In genomic region chr11:77066229-77067023, GRCh38 we compare ENCODE assay signal across 8 cellular contexts. TPM values are rescaled to one million over a fixed set of nuclear protein-coding genes. Genes with fewer than 3 reads are reported as not detected.
A peak's percentile ranks its signal among the peaks of the same experiment; 100 is the strongest.
DNase-seq lines count a peak whose midpoint lies in the region; ATAC-seq and TF ChIP-seq lines count a peak whose summit lies in the region.

CAPN5 (plus strand) TSS chr11:77066971; CDS start chr11:77084887, 17,916 bp downstream.

- no peaks in the 10 kb centered on the region for H3K9me2 ChIP-seq in MM.1S (replicated peaks; ENCODE audit: insufficient read depth, low read length)

- H4K20me1 ChIP-seq in MM.1S (ENCODE audit: insufficient read depth, low read length) = no peaks in the 10 kb centered on the region

- no peaks in the 10 kb centered on the region for H3K9me3 Mint-ChIP-seq in activated naive CD4-positive, alpha-beta T cell treated with anti-CD3 and anti-CD28 coated beads, Interleukin-2, amount 50 U/mL, for 24 hours
- H3K9me3 Mint-ChIP-seq in glutamatergic neuron (ENCODE audit: unreplicated experiment) (peaks cover 10% of the 10 kb centered on the region), osteocyte (ENCODE audit: unreplicated experiment) (no peaks in the 10 kb centered on the region)

- no peaks in the 10 kb centered on the region for H3K9me3 ChIP-seq in MM.1S (replicated peaks; ENCODE audit: insufficient read depth, low read length)
- no peaks in the 10 kb centered on the region for H3K9me3 ChIP-seq in SK-N-MC (ENCODE audit: low read depth, low read length)
- no peaks in the 10 kb centered on the region for H3K9me3 ChIP-seq in thoracic aorta

- H3K4me2 ChIP-seq in MM.1S (ENCODE audit: low read depth, low read length) = peak within 1 kb of the TSS; percentile 93

- H3K9ac ChIP-seq in MM.1S (ENCODE audit: low read length) = peak within 1 kb of the TSS; percentile 48; the same call in 1 of the 2 replicates
- peak within 1 kb of the TSS; percentile 81 for H3K9ac ChIP-seq in SK-N-MC (ENCODE audit: insufficient read length)

- H3K4me1 ChIP-seq in MM.1S (ENCODE audit: low read length) (no peaks in the 10 kb centered on the region), thoracic aorta (ENCODE audit: control insufficient read depth in 1 of 2, low read depth in 2 of 2) (peaks cover 9 to 25% of the 10 kb centered on the region in 2 donors)

- H3K79me2 ChIP-seq in MM.1S (ENCODE audit: low read length) = no peaks in the 10 kb centered on the region

- H3K27me3 Mint-ChIP-seq in activated naive CD4-positive, alpha-beta T cell treated with anti-CD3 and anti-CD28 coated beads, Interleukin-2, amount 50 U/mL, for 24 hours = no peaks in the 10 kb centered on the region
- H3K27me3 Mint-ChIP-seq in glutamatergic neuron (ENCODE audit: unreplicated experiment) (peaks cover 11% of the 10 kb centered on the region), osteocyte (ENCODE audit: unreplicated experiment) (no peaks in the 10 kb centered on the region)

- DNase-seq in GM04504 (ENCODE audit: low read depth) (peak; percentile 86), HCEC 1CT (peak; percentile 91), MM.1S (peak; percentile 88), SK-N-MC (ENCODE audit: low read depth, low spot score) (no peak), glutamatergic neuron (peak; percentile 98), osteocyte (ENCODE audit: extremely low spot score, unreplicated experiment) (peak; percentile 98), thoracic aorta (ENCODE audit: low spot score) (peak; percentile 43)

- H3K4me3 ChIP-seq in MM.1S (ENCODE audit: low read length) = peak within 1 kb of the TSS; percentile 73
- H3K4me3 ChIP-seq in SK-N-MC = peak within 1 kb of the TSS; percentile 84
- peak within 1 kb of the TSS; percentile 79 for H3K4me3 ChIP-seq in thoracic aorta

- peak; percentile 91 for ATAC-seq in thoracic aorta (ENCODE audit: insufficient number of reproducible peaks, low FRiP score, low read depth)

- H3K27me3 ChIP-seq in MM.1S (replicated peaks; ENCODE audit: insufficient read depth, low read length) = peaks cover 10% of the 10 kb centered on the region; the same call in 1 of the 2 replicates
- H3K27me3 ChIP-seq in thoracic aorta (replicated peaks; ENCODE audit: insufficient read depth) = no peaks in the 10 kb centered on the region

- H3K4me3 Mint-ChIP-seq in activated naive CD4-positive, alpha-beta T cell treated with anti-CD3 and anti-CD28 coated beads, Interleukin-2, amount 50 U/mL, for 24 hours = peak within 1 kb of the TSS; percentile 91
- H3K4me3 Mint-ChIP-seq in glutamatergic neuron (ENCODE audit: unreplicated experiment) (peak within 1 kb of the TSS; percentile 90), osteocyte (ENCODE audit: unreplicated experiment) (peak within 1 kb of the TSS; percentile 75)

- peak within 1 kb of the TSS; percentile 86 for H2AFZ ChIP-seq in MM.1S (ENCODE audit: low read length)

- H3K27ac ChIP-seq in MM.1S (ENCODE audit: low read length) (no peak within 1 kb of the TSS), SK-N-MC (no peak within 1 kb of the TSS), thoracic aorta (peak within 1 kb of the TSS; percentile 55 to 76)

- H3K4me1 Mint-ChIP-seq in activated naive CD4-positive, alpha-beta T cell treated with anti-CD3 and anti-CD28 coated beads, Interleukin-2, amount 50 U/mL, for 24 hours = peaks cover 17% of the 10 kb centered on the region
- peaks cover 24% of the 10 kb centered on the region for H3K4me1 Mint-ChIP-seq in glutamatergic neuron (ENCODE audit: low read depth, unreplicated experiment)
- H3K4me1 Mint-ChIP-seq in osteocyte (ENCODE audit: unreplicated experiment) = peaks cover 22% of the 10 kb centered on the region

- H3K36me3 ChIP-seq in MM.1S (replicated peaks; ENCODE audit: insufficient read depth, low read length) (no peaks in the 10 kb centered on the region), SK-N-MC (ENCODE audit: insufficient read depth, low read length) (no peaks in the 10 kb centered on the region), thoracic aorta (no peaks in the 10 kb centered on the region)

- H3K27ac Mint-ChIP-seq in activated naive CD4-positive, alpha-beta T cell treated with anti-CD3 and anti-CD28 coated beads, Interleukin-2, amount 50 U/mL, for 24 hours = peak within 1 kb of the TSS; percentile 30
- peak within 1 kb of the TSS; percentile 85 for H3K27ac Mint-ChIP-seq in glutamatergic neuron (ENCODE audit: unreplicated experiment)
- peak within 1 kb of the TSS; percentile 87 for H3K27ac Mint-ChIP-seq in osteocyte (ENCODE audit: unreplicated experiment)

- TF ChIP-seq CTCF in MM.1S (IDR thresholded peaks at IDR 0.05; ENCODE audit: low read length) (peak; percentile 31), glutamatergic neuron (IDR thresholded peaks at IDR 0.05; ENCODE audit: partially characterized antibody, unreplicated experiment) (peak; percentile 23), osteocyte (IDR thresholded peaks at IDR 0.05) (peak; percentile 37), thoracic aorta (IDR thresholded peaks at IDR 0.05) (peak; percentile 47)

- no peaks in the 10 kb centered on the region for H3F3A ChIP-seq in MM.1S (ENCODE audit: insufficient read depth, low read length)

- H3K36me3 Mint-ChIP-seq in activated naive CD4-positive, alpha-beta T cell treated with anti-CD3 and anti-CD28 coated beads, Interleukin-2, amount 50 U/mL, for 24 hours = no peaks in the 10 kb centered on the region
- H3K36me3 Mint-ChIP-seq in glutamatergic neuron (ENCODE audit: unreplicated experiment) (no peaks in the 10 kb centered on the region), osteocyte (ENCODE audit: unreplicated experiment) (no peaks in the 10 kb centered on the region)

RNA-seq across cellular contexts. Expression of gene CAPN5, which starts in this region (rescaled TPM):
- total RNA-seq in glutamatergic neuron (ENCODE audit: unreplicated experiment) (45.0 TPM), osteocyte (12.8 TPM in 2 replicates), thoracic aorta (10 to 100 TPM in 1 of 2 donors, 1 to 10 TPM in 1; 9.5 to 20.8 TPM)

Comparison
In these comparisons a context has a peak if more than half of its experiments do, and no peak if none do; other contexts are left out.
1. H3K27ac ChIP-seq: peak in thoracic aorta (2 of 2); none in MM.1S (single experiment) and SK-N-MC (single experiment).
2. H3K27ac Mint-ChIP-seq: peak in every context shown above with its lines; median percentile 87 in osteocyte; 85 in glutamatergic neuron; 30 in activated naive CD4-positive, alpha-beta T cell treated with anti-CD3 and anti-CD28 coated beads, Interleukin-2, amount 50 U/mL, for 24 hours.
3. Peak in every context shown above with its lines, with median percentiles within 50 percentile points of each other: H3K4me3 ChIP-seq, CTCF ChIP-seq and H3K4me3 Mint-ChIP-seq.